In genomic region chr6:99521557-99522286, GRCh38 we compare ENCODE assay signal across 8 cellular contexts. TPM values are rescaled to one million over a fixed set of nuclear protein-coding genes. Genes with fewer than 3 reads are reported as not detected.
DNase-seq lines count a peak whose midpoint lies in the region; ATAC-seq and TF ChIP-seq lines count a peak whose summit lies in the region.

No MANE protein-coding gene starts in this region.

- no peaks in the 10 kb centered on the region for H3K36me3 ChIP-seq in SJCRH30
- H3K36me3 ChIP-seq in esophagus (ENCODE audit: control insufficient read depth in 2 of 2, insufficient read depth in 2 of 2, low read length in 1 of 2), result no peaks in the 10 kb centered on the region

- H3K27ac Mint-ChIP-seq in natural killer cell treated with Interleukin-12 subunit alpha and Interleukin-12 subunit beta and Interleukin-15 and Interleukin-18, amount 100 ng/mL, for 72 hours, result peak overlapping the region; percentile 92 to 97

- H3K4me1 ChIP-seq in SJCRH30 (no peaks in the 10 kb centered on the region), esophagus (ENCODE audit: control insufficient read depth in 2 of 2, insufficient read depth in 2 of 2, low read length in 1 of 2) (no peaks in the 10 kb centered on the region)

- no peak for TF ChIP-seq CTCF in AG10803 (conservative IDR thresholded peaks at IDR 0.05; ENCODE audit: low read length)

- H3K27me3 ChIP-seq in SJCRH30 (no peaks in the 10 kb centered on the region), esophagus (ENCODE audit: control insufficient read depth in 1 of 2, insufficient read depth in 2 of 2, low read length in 2 of 2) (no peaks in the 10 kb centered on the region)

- H3K9me3 ChIP-seq in SJCRH30 (replicated peaks), result no peaks in the 10 kb centered on the region
- no peaks in the 10 kb centered on the region for H3K9me3 ChIP-seq in esophagus (ENCODE audit: control insufficient read depth in 2 of 2, insufficient read depth in 1 of 2, low read depth in 1 of 2, low read length in 1 of 2)

- peaks cover 16 to 23% of the 10 kb centered on the region in 2 donors for H3K4me1 Mint-ChIP-seq in natural killer cell treated with Interleukin-12 subunit alpha and Interleukin-12 subunit beta and Interleukin-15 and Interleukin-18, amount 100 ng/mL, for 72 hours (ENCODE audit: low read depth in 2 of 2)

- WGBS in esophagus, 2 donors, result 39 to 43% methylated on average over 14 of the region's 14 CpGs

- in situ Hi-C loops in G401 (cut with HindIII; ENCODE audit: low sequenced_read_pairs), result no loop called here

- no peaks in the 10 kb centered on the region for H3K9me3 Mint-ChIP-seq in natural killer cell treated with Interleukin-12 subunit alpha and Interleukin-12 subunit beta and Interleukin-15 and Interleukin-18, amount 100 ng/mL, for 72 hours

- peak overlapping the region; percentile 77 for H3K27ac ChIP-seq in SJCRH30
- peak overlapping the region; percentile 97 for H3K27ac ChIP-seq in esophagus (ENCODE audit: low read depth in 2 of 2, low read length in 1 of 2)

- H3K36me3 Mint-ChIP-seq in natural killer cell treated with Interleukin-12 subunit alpha and Interleukin-12 subunit beta and Interleukin-15 and Interleukin-18, amount 100 ng/mL, for 72 hours, result no peaks in the 10 kb centered on the region

- no peaks in the 10 kb centered on the region for H3K27me3 Mint-ChIP-seq in natural killer cell treated with Interleukin-12 subunit alpha and Interleukin-12 subunit beta and Interleukin-15 and Interleukin-18, amount 100 ng/mL, for 72 hours

- peak overlapping the region; percentile 96 for H3K4me3 Mint-ChIP-seq in natural killer cell treated with Interleukin-12 subunit alpha and Interleukin-12 subunit beta and Interleukin-15 and Interleukin-18, amount 100 ng/mL, for 72 hours

- DNase-seq in AG10803 (ENCODE audit: low read depth) (peak; percentile 77), SJCRH30 (no peak), putamen (ENCODE audit: low spot score) (no peak), G401 (ENCODE audit: low spot score) (no peak)
- DNase-seq in natural killer cell treated with Interleukin-12 subunit alpha and Interleukin-12 subunit beta and Interleukin-15 and Interleukin-18, amount 100 ng/mL, for 72 hours (ENCODE audit: low spot score), result no peak

- peak overlapping the region; percentile 90 for H3K4me3 ChIP-seq in AG10803 (ENCODE audit: low read length)
- peak overlapping the region; percentile 90 for H3K4me3 ChIP-seq in SJCRH30
- peak overlapping the region; percentile 97 to 99 for H3K4me3 ChIP-seq in esophagus (ENCODE audit: low read depth in 1 of 2, low read length in 2 of 2)

- peak; percentile 15 for ATAC-seq in GM18861 (IDR thresholded peaks at IDR 0.05; ENCODE audit: unreplicated experiment)
- peak; percentile 18 for ATAC-seq in HG03064 (IDR thresholded peaks at IDR 0.05; ENCODE audit: low read depth, unreplicated experiment)
- ATAC-seq in natural killer cell treated with Interleukin-12 subunit alpha and Interleukin-12 subunit beta and Interleukin-15 and Interleukin-18, amount 100 ng/mL, for 72 hours, result peak; percentile 2 to 21

RNA-seq across cellular contexts. Expression of gene USP45, which starts 6.5 kb away (rescaled TPM):
- total RNA-seq in SJCRH30 (2014; rRNA removed; shearing (Covaris generic)), result 19.4 and 20.0 TPM in 2 replicates
- polyA plus RNA-seq in esophagus, result 1 to 10 TPM; 3.0 to 3.2 TPM
- 10 to 100 TPM in 1 of 2 donors, 1 to 10 TPM in 1; 9.8 to 21.7 TPM for total RNA-seq in natural killer cell treated with Interleukin-12 subunit alpha and Interleukin-12 subunit beta and Interleukin-15 and Interleukin-18, amount 100 ng/mL, for 72 hours
- total RNA-seq in G401 (2014; rRNA removed; shearing (Covaris generic)), result 24.6 and 34.9 TPM in 2 replicates

RNA-seq across cellular contexts. Expression of gene CCNC, which starts 46.7 kb away (rescaled TPM):
- total RNA-seq in SJCRH30 (2014; rRNA removed; shearing (Covaris generic)), result 122 and 128 TPM in 2 replicates
- 10 to 100 TPM; 33.6 to 34.1 TPM for polyA plus RNA-seq in esophagus
- 10 to 100 TPM; 44.2 to 45.5 TPM for total RNA-seq in natural killer cell treated with Interleukin-12 subunit alpha and Interleukin-12 subunit beta and Interleukin-15 and Interleukin-18, amount 100 ng/mL, for 72 hours
- 130 and 168 TPM in 2 replicates for total RNA-seq in G401 (2014; rRNA removed; shearing (Covaris generic))
